In the genomic region with DNA sequence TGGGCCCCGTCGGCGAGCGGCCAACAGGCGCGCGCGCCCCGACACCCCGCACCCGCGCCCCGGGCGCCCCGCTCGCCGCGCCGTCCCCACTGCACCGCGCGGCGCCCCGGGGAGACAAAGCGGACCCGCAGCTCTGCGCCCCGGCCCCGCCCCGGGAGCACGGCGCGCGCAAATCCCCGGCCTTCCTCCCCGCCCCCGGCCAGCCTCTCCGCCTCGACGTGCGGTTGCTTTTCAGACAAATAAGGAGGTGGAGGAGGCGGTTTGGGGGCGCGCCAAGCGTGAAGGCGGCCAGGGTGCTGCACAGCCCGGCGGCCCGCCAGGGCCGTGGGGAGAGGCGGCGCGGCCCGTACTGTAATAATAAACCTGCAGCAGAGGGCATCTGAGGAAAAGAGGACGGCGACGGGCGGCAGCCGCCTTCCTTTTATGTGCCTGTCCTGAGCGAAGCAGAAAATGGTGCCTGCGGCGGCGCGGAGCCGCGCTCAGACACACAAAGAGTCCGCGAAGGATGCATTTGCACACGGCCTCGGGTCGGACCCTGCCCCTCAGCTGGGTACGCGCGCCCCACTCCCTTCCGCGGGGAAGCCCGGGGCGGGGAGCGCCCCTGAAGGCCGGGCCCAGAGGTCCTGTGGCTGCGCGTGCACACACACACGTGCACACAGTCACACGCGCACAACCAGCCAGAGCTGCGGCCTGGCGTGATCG, we compare ENCODE assay signal across 1 cellular context.
A peak's percentile ranks its signal among the peaks of the same experiment; 100 is the strongest.
TF ChIP-seq lines count a peak whose summit lies in the region.

No MANE protein-coding gene starts in this region.

TF ChIP-seq in HepG2, 621 proteins besides CTCF, POLR2A, EP300 and RAD21 (continued from another document and continues in another):
- TF ChIP-seq, protein P1, sequence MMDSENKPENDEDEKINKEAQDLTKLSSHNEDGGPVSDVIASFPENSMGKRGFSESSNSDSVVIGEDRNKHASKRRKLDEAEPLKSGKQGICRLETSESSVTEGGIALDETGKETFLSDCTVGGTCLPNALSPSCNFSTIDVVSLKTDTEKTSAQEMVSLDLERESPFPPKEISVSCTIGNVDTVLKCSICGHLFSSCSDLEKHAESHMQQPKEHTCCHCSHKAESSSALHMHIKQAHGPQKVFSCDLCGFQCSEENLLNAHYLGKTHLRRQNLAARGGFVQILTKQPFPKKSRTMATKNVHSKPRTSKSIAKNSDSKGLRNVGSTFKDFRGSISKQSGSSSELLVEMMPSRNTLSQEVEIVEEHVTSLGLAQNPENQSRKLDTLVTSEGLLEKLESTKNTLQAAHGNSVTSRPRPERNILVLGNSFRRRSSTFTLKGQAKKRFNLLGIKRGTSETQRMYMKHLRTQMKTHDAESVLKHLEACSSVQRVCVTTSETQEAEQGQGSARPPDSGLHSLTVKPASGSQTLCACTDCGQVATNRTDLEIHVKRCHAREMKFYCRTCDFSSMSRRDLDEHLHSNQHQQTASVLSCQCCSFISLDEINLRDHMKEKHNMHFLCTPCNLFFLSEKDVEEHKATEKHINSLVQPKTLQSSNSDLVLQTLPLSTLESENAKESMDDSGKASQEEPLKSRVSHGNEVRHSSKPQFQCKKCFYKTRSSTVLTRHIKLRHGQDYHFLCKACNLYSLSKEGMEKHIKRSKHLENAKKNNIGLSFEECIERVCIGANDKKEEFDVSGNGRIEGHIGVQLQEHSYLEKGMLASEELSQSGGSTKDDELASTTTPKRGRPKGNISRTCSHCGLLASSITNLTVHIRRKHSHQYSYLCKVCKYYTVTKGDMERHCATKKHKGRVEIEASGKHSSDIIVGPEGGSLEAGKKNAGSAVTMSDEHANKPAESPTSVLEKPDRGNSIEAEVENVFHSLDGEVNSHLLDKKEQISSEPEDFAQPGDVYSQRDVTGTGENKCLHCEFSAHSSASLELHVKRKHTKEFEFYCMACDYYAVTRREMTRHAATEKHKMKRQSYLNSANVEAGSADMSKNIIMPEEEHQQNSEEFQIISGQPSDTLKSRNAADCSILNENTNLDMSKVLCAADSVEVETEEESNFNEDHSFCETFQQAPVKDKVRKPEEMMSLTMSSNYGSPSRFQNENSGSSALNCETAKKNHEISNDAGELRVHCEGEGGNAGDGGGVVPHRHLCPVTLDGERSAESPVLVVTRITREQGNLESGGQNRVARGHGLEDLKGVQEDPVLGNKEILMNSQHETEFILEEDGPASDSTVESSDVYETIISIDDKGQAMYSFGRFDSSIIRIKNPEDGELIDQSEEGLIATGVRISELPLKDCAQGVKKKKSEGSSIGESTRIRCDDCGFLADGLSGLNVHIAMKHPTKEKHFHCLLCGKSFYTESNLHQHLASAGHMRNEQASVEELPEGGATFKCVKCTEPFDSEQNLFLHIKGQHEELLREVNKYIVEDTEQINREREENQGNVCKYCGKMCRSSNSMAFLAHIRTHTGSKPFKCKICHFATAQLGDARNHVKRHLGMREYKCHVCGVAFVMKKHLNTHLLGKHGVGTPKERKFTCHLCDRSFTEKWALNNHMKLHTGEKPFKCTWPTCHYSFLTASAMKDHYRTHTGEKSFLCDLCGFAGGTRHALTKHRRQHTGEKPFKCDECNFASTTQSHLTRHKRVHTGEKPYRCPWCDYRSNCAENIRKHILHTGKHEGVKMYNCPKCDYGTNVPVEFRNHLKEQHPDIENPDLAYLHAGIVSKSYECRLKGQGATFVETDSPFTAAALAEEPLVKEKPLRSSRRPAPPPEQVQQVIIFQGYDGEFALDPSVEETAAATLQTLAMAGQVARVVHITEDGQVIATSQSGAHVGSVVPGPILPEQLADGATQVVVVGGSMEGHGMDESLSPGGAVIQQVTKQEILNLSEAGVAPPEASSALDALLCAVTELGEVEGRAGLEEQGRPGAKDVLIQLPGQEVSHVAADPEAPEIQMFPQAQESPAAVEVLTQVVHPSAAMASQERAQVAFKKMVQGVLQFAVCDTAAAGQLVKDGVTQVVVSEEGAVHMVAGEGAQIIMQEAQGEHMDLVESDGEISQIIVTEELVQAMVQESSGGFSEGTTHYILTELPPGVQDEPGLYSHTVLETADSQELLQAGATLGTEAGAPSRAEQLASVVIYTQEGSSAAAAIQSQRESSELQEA (CRISPR knock-in tag; IDR thresholded peaks at IDR 0.05; ENCODE audit: not compliant biosample characterization), result peak; percentile 65
- TF ChIP-seq HMGXB3 (CRISPR knock-in tag; IDR thresholded peaks at IDR 0.05; ENCODE audit: borderline replicate concordance) (no peak), SP2 (CRISPR knock-in tag; IDR thresholded peaks at IDR 0.05) (no peak; the same call in 1 of the 2 replicates), JARID2 (CRISPR knock-in tag; IDR thresholded peaks at IDR 0.05; ENCODE audit: insufficient replicate concordance) (no peak), ZNF224 (CRISPR knock-in tag; IDR thresholded peaks at IDR 0.05) (0 out of 2 replicates have a peak, but pooled peaks have one; percentile 43), TBL1XR1 (IDR thresholded peaks at IDR 0.05; ENCODE audit: borderline replicate concordance, low read length, partially characterized antibody) (peak; percentile 16), CEBPG (CRISPR knock-in tag; IDR thresholded peaks at IDR 0.05) (no peak), SRF (IDR thresholded peaks at IDR 0.05; ENCODE audit: low read depth, low read length) (peak; percentile 61; the same call in 1 of the 2 replicates), KLF16 (CRISPR knock-in tag; IDR thresholded peaks at IDR 0.05) (no peak), RXRB (CRISPR knock-in tag; IDR thresholded peaks at IDR 0.05; ENCODE audit: borderline replicate concordance) (no peak), NR2C2 (CRISPR knock-in tag; IDR thresholded peaks at IDR 0.05; ENCODE audit: borderline replicate concordance) (0 out of 2 replicates have a peak, but pooled peaks have one; percentile 21), ZNF800 (CRISPR knock-in tag; IDR thresholded peaks at IDR 0.05) (no peak), CHD2 (IDR thresholded peaks at IDR 0.05; ENCODE audit: low read depth, low read length) (no peak), MYNN (CRISPR knock-in tag; IDR thresholded peaks at IDR 0.05; ENCODE audit: low read depth) (no peak), ZNF577 (CRISPR knock-in tag; IDR thresholded peaks at IDR 0.05; ENCODE audit: borderline replicate concordance, low read depth) (no peak), CENPBD1 (CRISPR knock-in tag; IDR thresholded peaks at IDR 0.05; ENCODE audit: borderline replicate concordance, low read depth) (no peak)
- TF ChIP-seq, protein P2, sequence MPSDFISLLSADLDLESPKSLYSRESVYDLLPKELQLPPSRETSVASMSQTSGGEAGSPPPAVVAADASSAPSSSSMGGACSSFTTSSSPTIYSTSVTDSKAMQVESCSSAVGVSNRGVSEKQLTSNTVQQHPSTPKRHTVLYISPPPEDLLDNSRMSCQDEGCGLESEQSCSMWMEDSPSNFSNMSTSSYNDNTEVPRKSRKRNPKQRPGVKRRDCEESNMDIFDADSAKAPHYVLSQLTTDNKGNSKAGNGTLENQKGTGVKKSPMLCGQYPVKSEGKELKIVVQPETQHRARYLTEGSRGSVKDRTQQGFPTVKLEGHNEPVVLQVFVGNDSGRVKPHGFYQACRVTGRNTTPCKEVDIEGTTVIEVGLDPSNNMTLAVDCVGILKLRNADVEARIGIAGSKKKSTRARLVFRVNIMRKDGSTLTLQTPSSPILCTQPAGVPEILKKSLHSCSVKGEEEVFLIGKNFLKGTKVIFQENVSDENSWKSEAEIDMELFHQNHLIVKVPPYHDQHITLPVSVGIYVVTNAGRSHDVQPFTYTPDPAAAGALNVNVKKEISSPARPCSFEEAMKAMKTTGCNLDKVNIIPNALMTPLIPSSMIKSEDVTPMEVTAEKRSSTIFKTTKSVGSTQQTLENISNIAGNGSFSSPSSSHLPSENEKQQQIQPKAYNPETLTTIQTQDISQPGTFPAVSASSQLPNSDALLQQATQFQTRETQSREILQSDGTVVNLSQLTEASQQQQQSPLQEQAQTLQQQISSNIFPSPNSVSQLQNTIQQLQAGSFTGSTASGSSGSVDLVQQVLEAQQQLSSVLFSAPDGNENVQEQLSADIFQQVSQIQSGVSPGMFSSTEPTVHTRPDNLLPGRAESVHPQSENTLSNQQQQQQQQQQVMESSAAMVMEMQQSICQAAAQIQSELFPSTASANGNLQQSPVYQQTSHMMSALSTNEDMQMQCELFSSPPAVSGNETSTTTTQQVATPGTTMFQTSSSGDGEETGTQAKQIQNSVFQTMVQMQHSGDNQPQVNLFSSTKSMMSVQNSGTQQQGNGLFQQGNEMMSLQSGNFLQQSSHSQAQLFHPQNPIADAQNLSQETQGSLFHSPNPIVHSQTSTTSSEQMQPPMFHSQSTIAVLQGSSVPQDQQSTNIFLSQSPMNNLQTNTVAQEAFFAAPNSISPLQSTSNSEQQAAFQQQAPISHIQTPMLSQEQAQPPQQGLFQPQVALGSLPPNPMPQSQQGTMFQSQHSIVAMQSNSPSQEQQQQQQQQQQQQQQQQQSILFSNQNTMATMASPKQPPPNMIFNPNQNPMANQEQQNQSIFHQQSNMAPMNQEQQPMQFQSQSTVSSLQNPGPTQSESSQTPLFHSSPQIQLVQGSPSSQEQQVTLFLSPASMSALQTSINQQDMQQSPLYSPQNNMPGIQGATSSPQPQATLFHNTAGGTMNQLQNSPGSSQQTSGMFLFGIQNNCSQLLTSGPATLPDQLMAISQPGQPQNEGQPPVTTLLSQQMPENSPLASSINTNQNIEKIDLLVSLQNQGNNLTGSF (CRISPR knock-in tag; IDR thresholded peaks at IDR 0.05), result peak; percentile 46; the same call in 1 of the 2 replicates
- TF ChIP-seq, protein P3, sequence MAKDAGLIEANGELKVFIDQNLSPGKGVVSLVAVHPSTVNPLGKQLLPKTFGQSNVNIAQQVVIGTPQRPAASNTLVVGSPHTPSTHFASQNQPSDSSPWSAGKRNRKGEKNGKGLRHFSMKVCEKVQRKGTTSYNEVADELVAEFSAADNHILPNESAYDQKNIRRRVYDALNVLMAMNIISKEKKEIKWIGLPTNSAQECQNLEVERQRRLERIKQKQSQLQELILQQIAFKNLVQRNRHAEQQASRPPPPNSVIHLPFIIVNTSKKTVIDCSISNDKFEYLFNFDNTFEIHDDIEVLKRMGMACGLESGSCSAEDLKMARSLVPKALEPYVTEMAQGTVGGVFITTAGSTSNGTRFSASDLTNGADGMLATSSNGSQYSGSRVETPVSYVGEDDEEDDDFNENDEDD (CRISPR knock-in tag; IDR thresholded peaks at IDR 0.05; ENCODE audit: borderline replicate concordance), result peak; percentile 41; the same call in 1 of the 2 replicates
- TF ChIP-seq, protein P4, sequence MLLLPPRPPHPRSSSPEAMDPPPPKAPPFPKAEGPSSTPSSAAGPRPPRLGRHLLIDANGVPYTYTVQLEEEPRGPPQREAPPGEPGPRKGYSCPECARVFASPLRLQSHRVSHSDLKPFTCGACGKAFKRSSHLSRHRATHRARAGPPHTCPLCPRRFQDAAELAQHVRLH (CRISPR knock-in tag; IDR thresholded peaks at IDR 0.05; ENCODE audit: borderline replicate concordance, low read depth), result no peak; the same call in 1 of the 2 replicates
- TF ChIP-seq, protein P5, sequence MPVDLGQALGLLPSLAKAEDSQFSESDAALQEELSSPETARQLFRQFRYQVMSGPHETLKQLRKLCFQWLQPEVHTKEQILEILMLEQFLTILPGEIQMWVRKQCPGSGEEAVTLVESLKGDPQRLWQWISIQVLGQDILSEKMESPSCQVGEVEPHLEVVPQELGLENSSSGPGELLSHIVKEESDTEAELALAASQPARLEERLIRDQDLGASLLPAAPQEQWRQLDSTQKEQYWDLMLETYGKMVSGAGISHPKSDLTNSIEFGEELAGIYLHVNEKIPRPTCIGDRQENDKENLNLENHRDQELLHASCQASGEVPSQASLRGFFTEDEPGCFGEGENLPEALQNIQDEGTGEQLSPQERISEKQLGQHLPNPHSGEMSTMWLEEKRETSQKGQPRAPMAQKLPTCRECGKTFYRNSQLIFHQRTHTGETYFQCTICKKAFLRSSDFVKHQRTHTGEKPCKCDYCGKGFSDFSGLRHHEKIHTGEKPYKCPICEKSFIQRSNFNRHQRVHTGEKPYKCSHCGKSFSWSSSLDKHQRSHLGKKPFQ (CRISPR knock-in tag; IDR thresholded peaks at IDR 0.05; ENCODE audit: insufficient replicate concordance), result peak; percentile 53
